Comparison of ENCODE assay signal across 15 cellular contexts in genomic region chr12:64034901-64035576, GRCh38.
DNase-seq lines count a peak whose midpoint lies in the region; ATAC-seq and TF ChIP-seq lines count a peak whose summit lies in the region.
"Had no signal": no experiment of that assay in that cellular context is flagged by ENCODE, and none has a peak within 500 bp of the region (broad histone marks: within the 10 kb centered on the region; RNA-seq: fewer than 3 reads in every experiment).

No MANE protein-coding gene starts in this region.

- H3K27ac Mint-ChIP-seq in chondrocyte (ENCODE audit: unreplicated experiment): no peak overlapping the region

- H3K4me1 Mint-ChIP-seq in chondrocyte (ENCODE audit: low read depth): peaks cover 27% of the 10 kb centered on the region

- DNase-seq in CD1c-positive myeloid dendritic cell (ENCODE audit: extremely low spot score): peak; percentile 47
- peak; percentile 40 for DNase-seq in MV-4-11 (lab: John Stamatoyannopoulos, UW)
- DNase-seq in epidermal melanocyte (ENCODE audit: insufficient read length, low spot score): peak; percentile 29
- no peak for DNase-seq in stimulated activated CD4-positive, alpha-beta T cell treated with anti-CD3 and anti-CD28 coated beads, Interleukin-4, amount 100 ng/mL, for 24 hours
- no peak for DNase-seq in NCI-H1092 treated with DMSO at 0.1 percent for 48 hours (lab: John Stamatoyannopoulos, UW)
- no peak for DNase-seq in chondrocyte (ENCODE audit: low spot score)
- DNase-seq: 8988T; COR-L47; H9; NCI-H146; NCI-H2107; NCI-H226; NK-92 treated with Interleukin-12 subunit alpha and Interleukin-12 subunit beta, amount 100 ng/mL, for 24 hours had no signal

- no peak for TF ChIP-seq CTCF in chondrocyte (IDR thresholded peaks at IDR 0.05)

- H3K27me3 Mint-ChIP-seq in chondrocyte (ENCODE audit: low read depth): no peaks in the 10 kb centered on the region

- no peak overlapping the region for H3K4me3 Mint-ChIP-seq in chondrocyte (ENCODE audit: unreplicated experiment)
- H3K4me3 Mint-ChIP-seq: H9 had no signal

- ATAC-seq in GM18909 (IDR thresholded peaks at IDR 0.05; ENCODE audit: poor library complexity, unreplicated experiment): peak; percentile 59
- ATAC-seq in GM18520 (IDR thresholded peaks at IDR 0.05; ENCODE audit: unreplicated experiment): no peak

- H3K9me3 Mint-ChIP-seq in chondrocyte (ENCODE audit: low read depth): no peaks in the 10 kb centered on the region

- peaks cover 2% of the 10 kb centered on the region for H3K36me3 Mint-ChIP-seq in chondrocyte (ENCODE audit: low read depth)

Comparison
In these comparisons a context has a peak if more than half of its experiments do, and no peak if none do; other contexts are left out.
1. DNase-seq: peak in CD1c-positive myeloid dendritic cell (single experiment), MV-4-11 (single experiment) and epidermal melanocyte (single experiment); none in stimulated activated CD4-positive, alpha-beta T cell treated with anti-CD3 and anti-CD28 coated beads, Interleukin-4, amount 100 ng/mL, for 24 hours (single experiment), NCI-H1092 treated with DMSO at 0.1 percent for 48 hours (single experiment) and chondrocyte (single experiment).